Comparison of ENCODE assay signal across 20 cellular contexts in genomic region chr11:19966927-19967326, GRCh38.
DNase-seq lines count a peak whose midpoint lies in the region; ATAC-seq, FAIRE-seq and TF ChIP-seq lines count a peak whose summit lies in the region.
"Had no signal": no experiment of that assay in that cellular context is flagged by ENCODE, and none has a peak within 500 bp of the region (broad histone marks: within the 10 kb centered on the region; RNA-seq: fewer than 3 reads in every experiment).

No MANE protein-coding gene starts in this region.

- POLR2A ChIA-PET in HepG2 (lab: Yijun Ruan, JAX) (no interaction called here), K562 (lab: Yijun Ruan, JAX) (no interaction called here)

- H3K79me2 ChIP-seq in HepG2 (ENCODE audit: insufficient read depth, low read length), result no peaks in the 10 kb centered on the region
- no peaks in the 10 kb centered on the region for H3K79me2 ChIP-seq in K562 (ENCODE audit: control insufficient read depth, insufficient read depth, low read length)

- H3K27me3 ChIP-seq in HepG2 (ENCODE audit: control insufficient read depth in 1 of 2, insufficient read depth in 2 of 2, low read length in 2 of 2) (no peaks in the 10 kb centered on the region), right lobe of liver (no peaks in the 10 kb centered on the region), K562 (ENCODE audit: control insufficient read depth in 2 of 2, insufficient read depth in 2 of 2, low read length in 2 of 2) (no peaks in the 10 kb centered on the region)
- H3K27me3 ChIP-seq: BLaER1 treated with 17β-estradiol and CSF1 and Interleukin-3, amounts not matched to agents 10 nM and 100 nM had no signal

- H3K4me2 ChIP-seq in HepG2 (ENCODE audit: low read depth, low read length) (no peak overlapping the region), K562 (ENCODE audit: insufficient read depth, low read length) (no peak overlapping the region)
- H3K4me2 ChIP-seq: A549; BLaER1 treated with 17β-estradiol and CSF1 and Interleukin-3, amounts not matched to agents 10 nM and 100 nM had no signal

- no peaks in the 10 kb centered on the region for H3K9me3 ChIP-seq in HepG2 (ENCODE audit: low read length)
- H3K9me3 ChIP-seq in right lobe of liver, result no peaks in the 10 kb centered on the region
- no peaks in the 10 kb centered on the region for H3K9me3 ChIP-seq in K562 (replicated peaks; ENCODE audit: control insufficient read depth, insufficient read depth, low read depth, low read length)
- no peaks in the 10 kb centered on the region for H3K9me3 ChIP-seq in kidney (ENCODE audit: control insufficient read depth in 1 of 2, low read length in 2 of 2)
- H3K9me3 ChIP-seq: A549; BLaER1 treated with 17β-estradiol and CSF1 and Interleukin-3, amounts not matched to agents 10 nM and 100 nM; Caco-2 had no signal

- CTCF ChIA-PET in HepG2 (lab: Yijun Ruan, JAX; ENCODE audit: low intra/inter-chr PET ratio, low total read pairs), result no interaction called here
- CTCF ChIA-PET in K562 (lab: Yijun Ruan, JAX; ENCODE audit: low intra/inter-chr PET ratio), result no interaction called here

- TF ChIP-seq EP300 in HepG2 (IDR thresholded peaks at IDR 0.05; ENCODE audit: low read depth in 2 of 2, low read length in 2 of 2), result no peak
- no peak for TF ChIP-seq EP300 in HepG2 (CRISPR knock-in tag; IDR thresholded peaks at IDR 0.05; ENCODE audit: borderline replicate concordance)
- no peak for TF ChIP-seq EP300 in K562 (IDR thresholded peaks at IDR 0.05; ENCODE audit: low read length)

- H3K4me1 ChIP-seq in HepG2 (ENCODE audit: insufficient read depth, low read length), result peaks cover 15% of the 10 kb centered on the region
- no peaks in the 10 kb centered on the region for H3K4me1 ChIP-seq in right lobe of liver
- H3K4me1 ChIP-seq in K562 (replicated peaks in 1 of 2; ENCODE audit: control insufficient read depth in 2 of 2, insufficient read depth in 2 of 2, low read length in 2 of 2), result peaks cover 3 to 12% of the 10 kb centered on the region in 2 experiments
- peaks cover 5 to 17% of the 10 kb centered on the region in 2 donors for H3K4me1 ChIP-seq in kidney (ENCODE audit: control insufficient read depth in 1 of 2, insufficient read depth in 1 of 2, low read depth in 1 of 2, low read length in 2 of 2)

- FAIRE-seq in HepG2 (lab: Jason Lieb, UNC) (no peak), K562 (lab: Jason Lieb, UNC) (no peak), kidney (lab: Jason Lieb, UNC) (no peak)
- FAIRE-seq: A549, D721Med, G401.6, GM12891, GM19239 had no signal

- no peaks in the 10 kb centered on the region for H3K9me1 ChIP-seq in K562 (ENCODE audit: control insufficient read depth, insufficient read depth, low read length)

- intact Hi-C loops in HepG2 (cut with micrococcal nuclease; ENCODE audit: unreplicated experiment), result no loop called here
- intact Hi-C loops in right lobe of liver (cut with DNase I), result no loop called here
- intact Hi-C loops in K562 (cut with micrococcal nuclease), result no loop called here
- intact Hi-C loops in kidney (cut with DNase I), result no loop called here

- no peaks in the 10 kb centered on the region for H3K36me3 ChIP-seq in HepG2 (replicated peaks in 1 of 2; ENCODE audit: control insufficient read depth in 1 of 2, insufficient read depth in 2 of 2, low read length in 2 of 2)
- no peaks in the 10 kb centered on the region for H3K36me3 ChIP-seq in right lobe of liver
- no peaks in the 10 kb centered on the region for H3K36me3 ChIP-seq in K562 (ENCODE audit: control insufficient read depth, insufficient read depth, low read length)
- no peaks in the 10 kb centered on the region for H3K36me3 ChIP-seq in kidney (ENCODE audit: control insufficient read depth in 1 of 2, insufficient read depth in 2 of 2, low read length in 2 of 2)
- H3K36me3 ChIP-seq: BLaER1 treated with 17β-estradiol and CSF1 and Interleukin-3, amounts not matched to agents 10 nM and 100 nM had no signal

- H2AFZ ChIP-seq in HepG2 (ENCODE audit: low read length), result no peak overlapping the region
- H2AFZ ChIP-seq in K562 (ENCODE audit: low read depth, low read length), result no peak overlapping the region

- in situ Hi-C loops in HepG2 (cut with HindIII; ENCODE audit: extremely low pct_ligation_motif_present, low pct_unique_long_range_greater_than_20kb), result no loop called here
- in situ Hi-C loops in K562 (cut with MboI), result no loop called here

- ATAC-seq in HepG2 (no peak), right lobe of liver (no peak), K562 (no peak)
- ATAC-seq: A549; CD8-positive, alpha-beta T cell had no signal

- H4K20me1 ChIP-seq in HepG2 (ENCODE audit: insufficient read depth, low read length) (no peaks in the 10 kb centered on the region), K562 (replicated peaks; ENCODE audit: control insufficient read depth, insufficient read depth, low read length) (no peaks in the 10 kb centered on the region)
- H4K20me1 ChIP-seq: BLaER1 treated with 17β-estradiol and CSF1 and Interleukin-3, amounts not matched to agents 10 nM and 100 nM had no signal

- H3K4me3 ChIP-seq in HepG2 (replicated peaks in 1 of 3; ENCODE audit: insufficient read depth in 1 of 3, low read depth in 2 of 3, low read length in 3 of 3) (no peak overlapping the region), right lobe of liver (no peak overlapping the region), K562 (no peak overlapping the region), kidney (ENCODE audit: low read length in 2 of 2) (no peak overlapping the region)
- H3K4me3 ChIP-seq: A549; BLaER1 treated with 17β-estradiol and CSF1 and Interleukin-3, amounts not matched to agents 10 nM and 100 nM had no signal

- H3K27ac ChIP-seq in HepG2 (ENCODE audit: extremely low read length, insufficient read depth, low read length), result no peak overlapping the region
- no peak overlapping the region for H3K27ac ChIP-seq in right lobe of liver
- no peak overlapping the region for H3K27ac ChIP-seq in K562 (ENCODE audit: extremely low read depth, low read depth, low read length)
- no peak overlapping the region for H3K27ac ChIP-seq in kidney (ENCODE audit: low read depth in 2 of 2, low read length in 2 of 2)
- H3K27ac ChIP-seq: 22Rv1; BLaER1 treated with 17β-estradiol and CSF1 and Interleukin-3, amounts not matched to agents 10 nM and 100 nM; C4-2B had no signal

- DNase-seq in HepG2 (ENCODE audit: low spot score), result no peak
- DNase-seq in right lobe of liver, result no peak
- DNase-seq in K562 (ENCODE audit: extremely low read depth in 1 of 4, low spot score in 3 of 4), result no peak
- no peak for DNase-seq in NCI-H345 treated with DMSO at 0.1 percent for 48 hours (lab: John Stamatoyannopoulos, UW; ENCODE audit: unreplicated experiment)
- no peak for DNase-seq in kidney
- DNase-seq: AML-193; Caco-2; Calu3; CD4-positive, alpha-beta T cell; CD8-positive, alpha-beta T cell; DMS79 treated with DMSO at 0.1 percent for 48 hours; GF-D8 had no signal

- TF ChIP-seq CTCF in HepG2 (CRISPR knock-in tag; IDR thresholded peaks at IDR 0.05) (no peak), right lobe of liver (IDR thresholded peaks at IDR 0.05) (no peak), K562 (IDR thresholded peaks at IDR 0.05 in 2 of 3, conservative IDR thresholded peaks at IDR 0.05 in 1 of 3; ENCODE audit: insufficient read depth in 2 of 3, low read depth in 1 of 3, low read length in 3 of 3) (no peak), kidney (IDR thresholded peaks at IDR 0.05; ENCODE audit: borderline replicate concordance, extremely low read depth, insufficient read depth) (no peak)

- no peak overlapping the region for H3K9ac ChIP-seq in HepG2 (ENCODE audit: insufficient read depth, low read depth, low read length)
- H3K9ac ChIP-seq in K562 (ENCODE audit: insufficient read depth in 1 of 2, low read depth in 2 of 2, low read length in 2 of 2), result no peak overlapping the region
- no peak overlapping the region for H3K9ac ChIP-seq in kidney (ENCODE audit: low read length in 2 of 2)
- H3K9ac ChIP-seq: BLaER1 treated with 17β-estradiol and CSF1 and Interleukin-3, amounts not matched to agents 10 nM and 100 nM had no signal

- TF ChIP-seq RAD21 in HepG2 (CRISPR knock-in tag; IDR thresholded peaks at IDR 0.05), result no peak
- TF ChIP-seq RAD21 in K562 (CRISPR knock-in tag; conservative IDR thresholded peaks at IDR 0.05 in 1 of 2, IDR thresholded peaks at IDR 0.05 in 1 of 2), result no peak

- TF ChIP-seq POLR2A in HepG2 (IDR thresholded peaks at IDR 0.05; ENCODE audit: insufficient read depth in 1 of 2, low read depth in 2 of 2, low read length in 2 of 2), result no peak
- TF ChIP-seq POLR2A in right lobe of liver (IDR thresholded peaks at IDR 0.05), result no peak
- no peak for TF ChIP-seq POLR2A in K562 (conservative IDR thresholded peaks at IDR 0.05)

- WGBS in HepG2 (ENCODE audit: low lambda C conversion rate), result 78% methylated on average over 4 of the region's 4 CpGs
- 96% methylated on average over 4 of the region's 4 CpGs for WGBS in right lobe of liver (ENCODE audit: insufficient coverage, low coverage, low lambda C conversion rate, missing lambda C conversion rate)
- 41% methylated on average over 4 of the region's 4 CpGs for WGBS in K562 (ENCODE audit: insufficient coverage, low coverage, missing lambda C conversion rate)

- BruUV-seq in HepG2 (replicated peaks; lab: Mats Ljungman, UMichigan), result no TSS peak
- BruUV-seq in K562 (replicated peaks; lab: Mats Ljungman, UMichigan), result no TSS peak

TF ChIP-seq in K562, 482 proteins besides CTCF, POLR2A, EP300 and RAD21 (continues in another document):
- TF ChIP-seq ZNF449 (CRISPR knock-in tag; IDR thresholded peaks at IDR 0.05), result no peak
- no peak for TF ChIP-seq ZNF212 (CRISPR knock-in tag; IDR thresholded peaks at IDR 0.05)
- no peak for TF ChIP-seq MBD2 (IDR thresholded peaks at IDR 0.05; ENCODE audit: borderline replicate concordance, low read depth)

Comparison
In these comparisons a context has a peak if more than half of its experiments do, and no peak if none do; other contexts are left out.
1. Of the 241 proteins assayed by ChIP-seq in both HepG2 and K562: peak only in HepG2: none; only in K562: ESRRA; in both: none; in neither: 239; mixed calls (peak in some experiments, not most) for 1.